Comparison of ENCODE assay signal across 1 cellular context in the genomic region with DNA sequence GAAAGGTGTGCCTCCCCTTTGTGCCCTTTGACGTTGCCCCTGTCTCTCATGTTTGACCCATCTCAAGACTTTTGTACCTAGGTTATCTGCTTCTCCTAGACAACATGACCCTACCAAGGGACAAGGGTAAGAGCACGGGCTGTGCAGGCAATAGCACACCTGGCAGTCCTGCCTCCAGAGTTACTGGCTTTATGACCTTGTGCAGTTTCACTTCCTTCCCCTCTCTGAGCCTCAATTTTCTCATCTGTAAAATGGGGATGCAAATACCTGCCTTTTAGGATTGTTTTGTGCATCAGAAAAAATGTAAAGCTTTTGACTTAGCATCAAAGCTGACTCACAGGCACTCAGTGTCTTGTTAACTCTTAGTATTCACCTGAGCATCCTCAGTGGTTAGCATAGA.
TF ChIP-seq lines count a peak whose summit lies in the region.

No MANE protein-coding gene starts in this region.

TF ChIP-seq in IMR-90, 13 proteins besides CTCF, POLR2A, EP300 and RAD21 (continued from another document):
- no peak for TF ChIP-seq RCOR1 (IDR thresholded peaks at IDR 0.05; ENCODE audit: insufficient replicate concordance, low read length)
- no peak for TF ChIP-seq SMC3 (IDR thresholded peaks at IDR 0.05; ENCODE audit: low read depth, low read length)
- TF ChIP-seq MAZ (IDR thresholded peaks at IDR 0.05; ENCODE audit: borderline replicate concordance, low read depth, low read length), result no peak
- no peak for TF ChIP-seq CHD1 (IDR thresholded peaks at IDR 0.05; ENCODE audit: low read depth, low read length)
- TF ChIP-seq, protein P1, sequence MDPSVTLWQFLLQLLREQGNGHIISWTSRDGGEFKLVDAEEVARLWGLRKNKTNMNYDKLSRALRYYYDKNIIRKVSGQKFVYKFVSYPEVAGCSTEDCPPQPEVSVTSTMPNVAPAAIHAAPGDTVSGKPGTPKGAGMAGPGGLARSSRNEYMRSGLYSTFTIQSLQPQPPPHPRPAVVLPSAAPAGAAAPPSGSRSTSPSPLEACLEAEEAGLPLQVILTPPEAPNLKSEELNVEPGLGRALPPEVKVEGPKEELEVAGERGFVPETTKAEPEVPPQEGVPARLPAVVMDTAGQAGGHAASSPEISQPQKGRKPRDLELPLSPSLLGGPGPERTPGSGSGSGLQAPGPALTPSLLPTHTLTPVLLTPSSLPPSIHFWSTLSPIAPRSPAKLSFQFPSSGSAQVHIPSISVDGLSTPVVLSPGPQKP (IDR thresholded peaks at IDR 0.05; ENCODE audit: borderline replicate concordance, low read depth, low read length), result no peak
- TF ChIP-seq RFX5 (IDR thresholded peaks at IDR 0.05; ENCODE audit: low read depth, low read length), result no peak
- TF ChIP-seq CEBPB (IDR thresholded peaks at IDR 0.05; ENCODE audit: low read depth, low read length), result no peak
- TF ChIP-seq BHLHE40 (IDR thresholded peaks at IDR 0.05; ENCODE audit: low read depth, low read length), result no peak
- TF ChIP-seq FOS (IDR thresholded peaks at IDR 0.05; ENCODE audit: low read depth, low read length), result no peak
